8 cellular contexts compared by ENCODE assay signal in the genomic region with DNA sequence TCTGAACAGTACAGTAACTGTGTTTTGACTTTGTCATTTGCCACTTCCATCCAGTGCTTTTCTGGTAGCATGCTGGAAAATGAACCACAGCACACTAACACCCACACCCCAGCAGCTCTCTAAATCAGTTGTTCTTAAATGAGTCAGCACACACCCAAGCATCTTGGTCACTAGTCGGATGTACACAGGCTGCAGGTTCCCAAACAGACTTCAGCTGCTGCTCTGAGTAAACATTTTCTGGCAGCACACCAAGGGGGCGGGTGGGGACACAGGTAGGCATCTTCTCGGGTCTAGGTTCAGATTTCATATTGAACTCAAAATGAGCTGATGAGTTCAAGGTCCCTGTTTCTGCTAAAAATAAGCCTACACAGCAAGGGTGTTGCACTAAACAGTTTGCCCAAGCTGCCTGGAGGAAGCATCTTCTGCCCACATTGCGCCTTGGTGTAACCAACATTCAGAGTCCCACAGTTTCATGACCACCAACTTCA. TPM values are rescaled to one million over a fixed set of nuclear protein-coding genes. Genes with fewer than 3 reads are reported as not detected.
DNase-seq lines count a peak whose midpoint lies in the region; ATAC-seq and TF ChIP-seq lines count a peak whose summit lies in the region.

No MANE protein-coding gene starts in this region.

- ATAC-seq in GM19463 (IDR thresholded peaks at IDR 0.05; ENCODE audit: unreplicated experiment) (peak; percentile 88), HG03442 (IDR thresholded peaks at IDR 0.05; ENCODE audit: unreplicated experiment) (peak; percentile 88)

- no peaks in the 10 kb centered on the region for H3K36me3 Mint-ChIP-seq in nephron progenitor cell (ENCODE audit: low read depth)

- intact Hi-C loops in left ventricle myocardium inferior (cut with micrococcal nuclease) = no loop called here

- H3K4me1 Mint-ChIP-seq in nephron progenitor cell = peaks cover 23% of the 10 kb centered on the region

- DNase-seq in COLO668 (lab: John Stamatoyannopoulos, UW; ENCODE audit: unreplicated experiment) (peak; percentile 76), NOMO-1 treated with DMSO at 0.1 percent for 48 hours (lab: John Stamatoyannopoulos, UW; ENCODE audit: unreplicated experiment) (no peak), left ventricle myocardium inferior (no peak), nephron progenitor cell (no peak)
- DNase-seq in activated CD8-positive, alpha-beta memory T cell treated with anti-CD3 and anti-CD28 coated beads, Interleukin-2, amount 50 U/mL, for 24 hours (ENCODE audit: extremely low read depth) = peak; percentile 27
- peak; percentile 64 to 74 for DNase-seq in stimulated activated CD4-positive, alpha-beta T cell treated with anti-CD3 and anti-CD28 coated beads, Interleukin-2, amount 100 ng/mL, for 24 hours

- H3K27ac Mint-ChIP-seq in nephron progenitor cell = no peak overlapping the region

- H3K27me3 Mint-ChIP-seq in nephron progenitor cell (ENCODE audit: low read depth, poor library complexity) = no peaks in the 10 kb centered on the region

- H3K27me3 ChIP-seq in left ventricle myocardium inferior (ENCODE audit: low read depth) = no peaks in the 10 kb centered on the region

- no peaks in the 10 kb centered on the region for H3K9me3 ChIP-seq in left ventricle myocardium inferior (replicated peaks)

- H3K9me3 Mint-ChIP-seq in nephron progenitor cell = peaks cover 8% of the 10 kb centered on the region

- TF ChIP-seq CTCF in left ventricle myocardium inferior (IDR thresholded peaks at IDR 0.05; ENCODE audit: borderline replicate concordance) = no peak
- no peak for TF ChIP-seq CTCF in nephron progenitor cell (IDR thresholded peaks at IDR 0.05)

- H3K36me3 ChIP-seq in left ventricle myocardium inferior = no peaks in the 10 kb centered on the region

- H3K4me3 Mint-ChIP-seq in nephron progenitor cell = no peak overlapping the region

- no peaks in the 10 kb centered on the region for H3K4me1 ChIP-seq in left ventricle myocardium inferior

- H3K27ac ChIP-seq in left ventricle myocardium inferior (replicated peaks) = no peak overlapping the region

- H3K4me3 ChIP-seq in left ventricle myocardium inferior = no peak overlapping the region

RNA-seq across cellular contexts. Expression of gene IFNG, which starts 39.8 kb away (rescaled TPM):
- not detected for total RNA-seq in left ventricle myocardium inferior

Comparison
In these comparisons a context has a peak if more than half of its experiments do, and no peak if none do; other contexts are left out.
1. DNase-seq: peak in COLO668 (single experiment), activated CD8-positive, alpha-beta memory T cell treated with anti-CD3 and anti-CD28 coated beads, Interleukin-2, amount 50 U/mL, for 24 hours (single experiment) and stimulated activated CD4-positive, alpha-beta T cell treated with anti-CD3 and anti-CD28 coated beads, Interleukin-2, amount 100 ng/mL, for 24 hours (2 of 2); none in NOMO-1 treated with DMSO at 0.1 percent for 48 hours (single experiment), left ventricle myocardium inferior (single experiment) and nephron progenitor cell (single experiment).